In the genomic region with DNA sequence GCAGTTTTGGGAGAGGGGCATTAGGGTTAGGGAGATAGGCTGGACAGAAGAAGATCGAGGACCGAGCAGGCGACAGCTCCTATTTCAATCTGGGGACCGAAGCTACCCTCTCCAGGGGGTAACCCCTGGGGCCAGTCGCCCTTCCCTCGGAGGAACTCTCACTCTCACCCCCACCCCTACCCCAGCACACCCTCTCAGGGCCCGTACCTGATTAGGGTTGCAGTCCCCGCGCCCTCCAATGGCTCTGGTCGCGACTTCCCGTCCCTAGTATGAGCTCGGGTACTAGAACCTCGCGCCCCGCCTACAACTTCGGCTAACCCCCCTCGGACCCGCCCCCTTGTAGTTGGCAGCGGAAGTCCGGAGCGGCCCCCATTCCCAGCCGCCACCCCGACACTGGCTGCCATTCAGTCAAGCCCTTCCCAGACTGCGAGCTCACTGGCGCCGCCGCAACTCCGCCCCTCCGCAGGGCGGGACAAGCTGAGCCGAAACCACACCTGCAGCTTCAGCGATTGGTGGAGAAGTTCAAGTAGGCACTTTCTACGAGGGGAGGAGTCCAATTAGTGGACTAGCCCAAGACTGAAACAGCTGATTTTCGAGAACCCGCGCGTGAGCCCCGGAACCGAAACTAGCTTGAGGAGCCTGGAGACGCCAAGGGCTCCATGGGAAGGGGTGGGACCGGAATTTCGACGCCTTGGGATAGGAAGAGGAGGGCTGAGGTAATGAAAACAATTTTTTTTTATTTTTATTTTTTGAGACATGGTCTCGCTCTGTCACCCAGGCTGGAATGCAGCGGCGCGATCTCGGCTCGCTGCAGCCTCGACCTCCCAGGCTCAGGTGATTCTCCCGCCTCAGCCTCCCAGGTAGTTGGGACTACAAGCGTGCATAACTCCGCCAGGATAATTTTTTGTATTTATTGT, we compare ENCODE assay signal across 8 cellular contexts. TPM values are rescaled to one million over a fixed set of nuclear protein-coding genes. Genes with fewer than 3 reads are reported as not detected.
A peak's percentile ranks its signal among the peaks of the same experiment; 100 is the strongest.
DNase-seq lines count a peak whose midpoint lies in the region; ATAC-seq and TF ChIP-seq lines count a peak whose summit lies in the region.

TSS of gene STAT2 (minus strand) at position 257 of the 917 bp plus-strand sequence. CDS start 3,536 bp downstream, outside the sequence.

- H3K36me3 Mint-ChIP-seq in activated T-helper 2 cell treated with anti-CD3 and anti-CD28 coated beads, Interferon-gamma antibody, Interleukin-2, Interleukin-4, amounts not matched to agents 10 μg/mL and 5 μg/mL and 100 μg/mL, durations not matched to agents 14 hours and 24 hours and 36 hours (ENCODE audit: low read depth) = peaks cover 10% of the 10 kb centered on the region
- peaks cover 0 to 17% (median 5%) of the 10 kb centered on the region in 5 donors for H3K36me3 Mint-ChIP-seq in naive thymus-derived CD4-positive, alpha-beta T cell
- H3K36me3 Mint-ChIP-seq in stimulated activated naive B cell treated with anti-CD40 and anti-IgM and Interleukin-4, amounts not matched to agents 10 μg/mL and 1 μg/mL and 100 μg/mL, for 72 hours = peaks cover 9% of the 10 kb centered on the region in 2 donors

- CTCF ChIA-PET in naive thymus-derived CD4-positive, alpha-beta T cell (lab: Charles Lee) = interaction anchor here (0.5 to 2.3 kb wide), 17 partner anchors 9 to 765 kb away, joined by 3 to 17 read pairs (median 5); partner anchors contain the start of genes CNPY2, IL23A and TIMELESS

- TF ChIP-seq CTCF in RWPE2 (IDR thresholded peaks at IDR 0.05; ENCODE audit: poor library complexity, severe bottlenecking) = no peak
- TF ChIP-seq CTCF in fibroblast of lung (conservative IDR thresholded peaks at IDR 0.05 in 1 of 2, IDR thresholded peaks at IDR 0.05 in 1 of 2; ENCODE audit: low read depth in 1 of 2, low read length in 2 of 2) = no peak

- peak within 1 kb of the TSS; percentile 96 for H3K4me2 ChIP-seq in fibroblast of lung (ENCODE audit: extremely low read depth, insufficient read depth, low read length)

- intact Hi-C loops in activated T-helper 2 cell treated with anti-CD3 and anti-CD28 coated beads, Interferon-gamma antibody, Interleukin-2, Interleukin-4, amounts not matched to agents 10 μg/mL and 5 μg/mL and 100 μg/mL, durations not matched to agents 14 hours and 24 hours and 36 hours (cut with micrococcal nuclease) = loop anchor here (1.0 to 5.0 kb wide), 7 partner anchors 22 to 256 kb away; partner anchors contain the start of genes CS, IL23A, PA2G4 and TIMELESS
- intact Hi-C loops in naive thymus-derived CD4-positive, alpha-beta T cell (cut with micrococcal nuclease) = loop anchor here (1.0 to 2.0 kb wide), 22 partner anchors 22 to 543 kb away; partner anchors contain the start of genes CS (in 2 of the 2), IL23A (in 2 of the 2), NABP2 (in 2 of the 2) and SPRYD4 (in 2 of the 2)

- peak within 1 kb of the TSS; percentile 90 for H3K27ac Mint-ChIP-seq in activated T-helper 2 cell treated with anti-CD3 and anti-CD28 coated beads, Interferon-gamma antibody, Interleukin-2, Interleukin-4, amounts not matched to agents 10 μg/mL and 5 μg/mL and 100 μg/mL, durations not matched to agents 14 hours and 24 hours and 36 hours
- H3K27ac Mint-ChIP-seq in naive thymus-derived CD4-positive, alpha-beta T cell = peak within 1 kb of the TSS; percentile 90 to 98 (median 96)
- peak within 1 kb of the TSS; percentile 98 for H3K27ac Mint-ChIP-seq in stimulated activated naive B cell treated with anti-CD40 and anti-IgM and Interleukin-4, amounts not matched to agents 10 μg/mL and 1 μg/mL and 100 μg/mL, for 72 hours

- H3K9ac ChIP-seq in fibroblast of lung (ENCODE audit: insufficient read depth, low read length) = peak within 1 kb of the TSS; percentile 90

- H4K20me1 ChIP-seq in fibroblast of lung (ENCODE audit: control insufficient read depth, extremely low read depth, insufficient read depth, low read length) = no peaks in the 10 kb centered on the region

- H3K27ac ChIP-seq in RWPE2 (ENCODE audit: poor library complexity, severe bottlenecking) (peak within 1 kb of the TSS; percentile 51), fibroblast of lung (ENCODE audit: insufficient read depth, low read length) (peak within 1 kb of the TSS; percentile 96)
- H3K27ac ChIP-seq in naive thymus-derived CD4-positive, alpha-beta T cell (ENCODE audit: low read depth, low read length) = peak within 1 kb of the TSS; percentile 79

- POLR2A ChIA-PET in naive thymus-derived CD4-positive, alpha-beta T cell (lab: Charles Lee) = interaction anchor here (0.6 to 7.8 kb wide), 35 partner anchors 9 to 1857 kb away, joined by 3 to 156 read pairs (median 4); partner anchors contain the start of genes ATP5F1B, BLOC1S1, CNPY2 and IL23A

- H3K27me3 Mint-ChIP-seq in activated T-helper 2 cell treated with anti-CD3 and anti-CD28 coated beads, Interferon-gamma antibody, Interleukin-2, Interleukin-4, amounts not matched to agents 10 μg/mL and 5 μg/mL and 100 μg/mL, durations not matched to agents 14 hours and 24 hours and 36 hours (ENCODE audit: low read depth) = no peaks in the 10 kb centered on the region
- no peaks in the 10 kb centered on the region for H3K27me3 Mint-ChIP-seq in naive thymus-derived CD4-positive, alpha-beta T cell
- H3K27me3 Mint-ChIP-seq in stimulated activated naive B cell treated with anti-CD40 and anti-IgM and Interleukin-4, amounts not matched to agents 10 μg/mL and 1 μg/mL and 100 μg/mL, for 72 hours = no peaks in the 10 kb centered on the region

- H3K4me3 Mint-ChIP-seq in activated T-helper 2 cell treated with anti-CD3 and anti-CD28 coated beads, Interferon-gamma antibody, Interleukin-2, Interleukin-4, amounts not matched to agents 10 μg/mL and 5 μg/mL and 100 μg/mL, durations not matched to agents 14 hours and 24 hours and 36 hours (ENCODE audit: low read depth) = peak within 1 kb of the TSS; percentile 89
- peak within 1 kb of the TSS; percentile 83 to 99 (median 96) for H3K4me3 Mint-ChIP-seq in naive thymus-derived CD4-positive, alpha-beta T cell
- peak within 1 kb of the TSS; percentile 92 to 97 for H3K4me3 Mint-ChIP-seq in stimulated activated naive B cell treated with anti-CD40 and anti-IgM and Interleukin-4, amounts not matched to agents 10 μg/mL and 1 μg/mL and 100 μg/mL, for 72 hours

- DNase-seq in EH (ENCODE audit: low read depth) = peak; percentile 100
- DNase-seq in H4 (ENCODE audit: low spot score) = peak; percentile 100
- DNase-seq in LoVo (ENCODE audit: low spot score) = peak; percentile 100
- peak; percentile 98 for DNase-seq in RWPE2 (ENCODE audit: low spot score)
- peak; percentile 100 for DNase-seq in activated T-helper 2 cell treated with anti-CD3 and anti-CD28 coated beads, Interferon-gamma antibody, Interleukin-2, Interleukin-4, amounts not matched to agents 10 μg/mL and 5 μg/mL and 100 μg/mL, durations not matched to agents 14 hours and 24 hours and 36 hours (ENCODE audit: low spot score)
- DNase-seq in fibroblast of lung (ENCODE audit: low read depth in 2 of 2) = peak; percentile 100
- peak; percentile 94 to 100 (median 99) for DNase-seq in naive thymus-derived CD4-positive, alpha-beta T cell
- peak; percentile 100 for DNase-seq in stimulated activated naive B cell treated with anti-CD40 and anti-IgM and Interleukin-4, amounts not matched to agents 10 μg/mL and 1 μg/mL and 100 μg/mL, for 72 hours

- H3K4me3 ChIP-seq in RWPE2 (ENCODE audit: severe bottlenecking) (peak within 1 kb of the TSS; percentile 68), fibroblast of lung (replicated peaks in 1 of 4; ENCODE audit: control extremely low read depth in 1 of 4, insufficient read depth in 1 of 4, low read depth in 3 of 4, low read length in 4 of 4) (peak within 1 kb of the TSS; percentile 99 to 100 (median 100))
- H3K4me3 ChIP-seq in naive thymus-derived CD4-positive, alpha-beta T cell (ENCODE audit: low read length) = peak within 1 kb of the TSS; percentile 89

- H3K9me3 Mint-ChIP-seq in activated T-helper 2 cell treated with anti-CD3 and anti-CD28 coated beads, Interferon-gamma antibody, Interleukin-2, Interleukin-4, amounts not matched to agents 10 μg/mL and 5 μg/mL and 100 μg/mL, durations not matched to agents 14 hours and 24 hours and 36 hours = no peaks in the 10 kb centered on the region
- H3K9me3 Mint-ChIP-seq in naive thymus-derived CD4-positive, alpha-beta T cell = no peaks in the 10 kb centered on the region
- no peaks in the 10 kb centered on the region for H3K9me3 Mint-ChIP-seq in stimulated activated naive B cell treated with anti-CD40 and anti-IgM and Interleukin-4, amounts not matched to agents 10 μg/mL and 1 μg/mL and 100 μg/mL, for 72 hours

- peak within 1 kb of the TSS; percentile 84 for H2AFZ ChIP-seq in fibroblast of lung (ENCODE audit: low read length)

- peaks cover 33% of the 10 kb centered on the region for H3K79me2 ChIP-seq in fibroblast of lung (ENCODE audit: control insufficient read depth, insufficient read depth, low read length)

- H3K27me3 ChIP-seq in RWPE2 (ENCODE audit: insufficient read depth, poor library complexity, severe bottlenecking) (no peaks in the 10 kb centered on the region), fibroblast of lung (ENCODE audit: control insufficient read depth, insufficient read depth, low read length) (no peaks in the 10 kb centered on the region)
- H3K27me3 ChIP-seq in naive thymus-derived CD4-positive, alpha-beta T cell (ENCODE audit: control insufficient read depth in 2 of 2, insufficient read depth in 2 of 2, low read length in 2 of 2) = no peaks in the 10 kb centered on the region

- peak; percentile 94 for ATAC-seq in RWPE2 (ENCODE audit: low read depth)
- peak; percentile 97 for ATAC-seq in naive thymus-derived CD4-positive, alpha-beta T cell
- ATAC-seq in stimulated activated naive B cell treated with anti-CD40 and anti-IgM and Interleukin-4, amounts not matched to agents 10 μg/mL and 1 μg/mL and 100 μg/mL, for 72 hours (replicated peaks) = peak; percentile 97 to 98

- H3K36me3 ChIP-seq in RWPE2 (ENCODE audit: low read depth) (peaks cover 16% of the 10 kb centered on the region), fibroblast of lung (ENCODE audit: control insufficient read depth, insufficient read depth, low read length) (peaks cover 11% of the 10 kb centered on the region)
- H3K36me3 ChIP-seq in naive thymus-derived CD4-positive, alpha-beta T cell (ENCODE audit: control insufficient read depth in 2 of 3, insufficient read depth in 3 of 3, low read length in 3 of 3) = peaks cover 6 to 13% (median 10%) of the 10 kb centered on the region in 3 experiments

- no peaks in the 10 kb centered on the region for H3K9me3 ChIP-seq in RWPE2 (ENCODE audit: severe bottlenecking)
- H3K9me3 ChIP-seq in fibroblast of lung (ENCODE audit: control insufficient read depth, insufficient read depth, low read depth, low read length) = no peaks in the 10 kb centered on the region
- H3K9me3 ChIP-seq in naive thymus-derived CD4-positive, alpha-beta T cell (ENCODE audit: control insufficient read depth in 2 of 3, low read length in 3 of 3) = no peaks in the 10 kb centered on the region

- peaks cover 24% of the 10 kb centered on the region for H3K4me1 Mint-ChIP-seq in activated T-helper 2 cell treated with anti-CD3 and anti-CD28 coated beads, Interferon-gamma antibody, Interleukin-2, Interleukin-4, amounts not matched to agents 10 μg/mL and 5 μg/mL and 100 μg/mL, durations not matched to agents 14 hours and 24 hours and 36 hours (ENCODE audit: low read depth)
- peaks cover 14 to 40% (median 27%) of the 10 kb centered on the region in 7 donors for H3K4me1 Mint-ChIP-seq in naive thymus-derived CD4-positive, alpha-beta T cell
- H3K4me1 Mint-ChIP-seq in stimulated activated naive B cell treated with anti-CD40 and anti-IgM and Interleukin-4, amounts not matched to agents 10 μg/mL and 1 μg/mL and 100 μg/mL, for 72 hours = peaks cover 12 to 21% of the 10 kb centered on the region in 2 donors

- H3K4me1 ChIP-seq in RWPE2 (ENCODE audit: insufficient read depth, poor library complexity, severe bottlenecking) (peaks cover 6% of the 10 kb centered on the region), fibroblast of lung (ENCODE audit: control insufficient read depth, extremely low read depth, insufficient read depth, low read length) (peaks cover 9% of the 10 kb centered on the region)
- peaks cover 16 to 17% of the 10 kb centered on the region in 2 donors for H3K4me1 ChIP-seq in naive thymus-derived CD4-positive, alpha-beta T cell (ENCODE audit: control insufficient read depth in 2 of 2, insufficient read depth in 2 of 2, low read length in 2 of 2)

RNA-seq across cellular contexts. Expression of gene STAT2, which starts in this region (rescaled TPM):
- 125 and 159 TPM in 2 replicates for total RNA-seq in H4 (2014; rRNA removed; shearing (Covaris generic))
- 70.3 and 75.0 TPM in 2 replicates for total RNA-seq in activated T-helper 2 cell treated with anti-CD3 and anti-CD28 coated beads, Interferon-gamma antibody, Interleukin-2, Interleukin-4, amounts not matched to agents 10 μg/mL and 5 μg/mL and 100 μg/mL, durations not matched to agents 14 hours and 24 hours and 36 hours
- total RNA-seq in fibroblast of lung = 284 and 368 TPM in 2 replicates
- polyA plus RNA-seq in fibroblast of lung = 112 and 148 TPM in 2 replicates
- polyA plus RNA-seq in fibroblast of lung (2012) = 76.4 and 111 TPM in 2 replicates
- 219 and 244 TPM in 2 replicates for polyA minus RNA-seq in fibroblast of lung (ENCODE audit: low replicate concordance)
- 100 to 1,000 TPM; 119 to 291 (median 182) TPM for total RNA-seq in naive thymus-derived CD4-positive, alpha-beta T cell
- 10 to 100 TPM; 64.1 to 80.3 TPM for polyA plus RNA-seq in naive thymus-derived CD4-positive, alpha-beta T cell

Comparison
In these comparisons a context has a peak if more than half of its experiments do, and no peak if none do; other contexts are left out.
1. Peak in every context shown above with its lines: DNase-seq, ATAC-seq, H3K4me3 ChIP-seq and H3K27ac ChIP-seq.